Comparison of ENCODE assay signal across 8 cellular contexts in genomic region chr16:9092963-9093477, GRCh38. TPM values are rescaled to one million over a fixed set of nuclear protein-coding genes. Genes with fewer than 3 reads are reported as not detected.
A peak's percentile ranks its signal among the peaks of the same experiment; 100 is the strongest.
DNase-seq lines count a peak whose midpoint lies in the region; ATAC-seq and TF ChIP-seq lines count a peak whose summit lies in the region.

No MANE protein-coding gene starts in this region.

- H3K4me1 ChIP-seq in foreskin keratinocyte (peaks cover 30% of the 10 kb centered on the region), psoas muscle (peaks cover 48% of the 10 kb centered on the region)

- no peaks in the 10 kb centered on the region for H3K27me3 Mint-ChIP-seq in activated T-cell treated with anti-CD3 and anti-CD28 coated beads, Interleukin-2, amount 50 U/mL, for 4 hours (ENCODE audit: low read depth)

- H3K9me3 ChIP-seq in MG63 (no peaks in the 10 kb centered on the region), psoas muscle (no peaks in the 10 kb centered on the region)

- peaks cover 39% of the 10 kb centered on the region for H3K4me1 Mint-ChIP-seq in activated T-cell treated with anti-CD3 and anti-CD28 coated beads, Interleukin-2, amount 50 U/mL, for 4 hours (ENCODE audit: low read depth)

- no peak for ATAC-seq in activated T-cell treated with anti-CD3 and anti-CD28 coated beads, Interleukin-2, amount 50 U/mL, for 4 hours
- ATAC-seq in foreskin keratinocyte: no peak
- peak in 1 of 4 donors; percentile 27 for ATAC-seq in psoas muscle
- no peak for ATAC-seq in omental fat pad (ENCODE audit: low FRiP score)

- H3K36me3 ChIP-seq in MG63 (peaks cover 55% of the 10 kb centered on the region), psoas muscle (ENCODE audit: insufficient read depth in 1 of 2, low read depth in 1 of 2) (peaks cover 2 to 12% of the 10 kb centered on the region in 2 donors)

- peak overlapping the region; percentile 88 for H3K27ac ChIP-seq in foreskin keratinocyte
- H3K27ac ChIP-seq in psoas muscle: peak overlapping the region; percentile 99

- 0 to 1% (median 1%) methylated on average over 23 of the region's 23 CpGs for WGBS in psoas muscle, 3 donors

- DNase-seq in C1 segment of cervical spinal cord (lab: John Stamatoyannopoulos, UW) (peak in 8 of 14 donors; percentile 7 to 42 (median 15)), MG63 (no peak), foreskin keratinocyte (no peak), psoas muscle (peak; percentile 36 to 62), omental fat pad (ENCODE audit: low spot score) (no peak), foreskin melanocyte (no peak), SKM-1 treated with dmso at 0.1 percent for 144 hours (lab: John Stamatoyannopoulos, UW; ENCODE audit: unreplicated experiment) (no peak)
- peak; percentile 15 for DNase-seq in activated T-cell treated with anti-CD3 and anti-CD28 coated beads, Interleukin-2, amount 50 U/mL, for 4 hours

- no peaks in the 10 kb centered on the region for H3K9me3 Mint-ChIP-seq in activated T-cell treated with anti-CD3 and anti-CD28 coated beads, Interleukin-2, amount 50 U/mL, for 4 hours

- H3K36me3 Mint-ChIP-seq in activated T-cell treated with anti-CD3 and anti-CD28 coated beads, Interleukin-2, amount 50 U/mL, for 4 hours (ENCODE audit: insufficient read depth): peaks cover 38% of the 10 kb centered on the region

- no peak for TF ChIP-seq CTCF in foreskin keratinocyte (conservative IDR thresholded peaks at IDR 0.05)
- no peak for TF ChIP-seq CTCF in psoas muscle (IDR thresholded peaks at IDR 0.05)
- no peak for TF ChIP-seq CTCF in omental fat pad (IDR thresholded peaks at IDR 0.05)

- H3K4me3 ChIP-seq in MG63 (peak overlapping the region; percentile 84), psoas muscle (peak overlapping the region; percentile 89)

- intact Hi-C loops in psoas muscle (cut with DNase I): loop anchor here in 1 of 2 donors (5.0 to 10.0 kb wide), 2 partner anchors 41 to 208 kb away; partner anchors contain the start of gene LITAFD

- peak overlapping the region; percentile 100 for H3K4me3 Mint-ChIP-seq in activated T-cell treated with anti-CD3 and anti-CD28 coated beads, Interleukin-2, amount 50 U/mL, for 4 hours

- H3K27me3 ChIP-seq in MG63: no peaks in the 10 kb centered on the region
- no peaks in the 10 kb centered on the region for H3K27me3 ChIP-seq in foreskin keratinocyte
- H3K27me3 ChIP-seq in psoas muscle (ENCODE audit: insufficient read depth in 3 of 3, low read length in 2 of 3): no peaks in the 10 kb centered on the region

RNA-seq across cellular contexts. Expression of gene HAPSTR1, which starts 1.6 kb away (rescaled TPM):
- 41.4 and 44.3 TPM in 2 replicates for total RNA-seq in MG63 (2014; rRNA removed; shearing (Covaris generic); ENCODE audit: low replicate concordance)
- 10 to 100 TPM; 64.2 to 75.7 (median 70.0) TPM for total RNA-seq in activated T-cell treated with anti-CD3 and anti-CD28 coated beads, Interleukin-2, amount 50 U/mL, for 4 hours
- 61.3 and 68.2 TPM in 2 replicates for total RNA-seq in foreskin keratinocyte
- polyA plus RNA-seq in foreskin keratinocyte: 14.3 and 16.4 TPM in 2 replicates
- total RNA-seq in psoas muscle: 10 to 100 TPM; 54.5 to 80.0 (median 73.5) TPM
- polyA plus RNA-seq in psoas muscle: 10 to 100 TPM; 15.1 to 44.5 (median 18.2) TPM
- total RNA-seq in omental fat pad: 10 to 100 TPM; 44.8 to 71.7 (median 57.6) TPM

Comparison
In these comparisons a context has a peak if more than half of its experiments do, and no peak if none do; other contexts are left out.
1. DNase-seq: peak in C1 segment of cervical spinal cord (8 of 14), activated T-cell treated with anti-CD3 and anti-CD28 coated beads, Interleukin-2, amount 50 U/mL, for 4 hours (single experiment) and psoas muscle (2 of 2); none in MG63 (single experiment), foreskin keratinocyte (0 of 2), omental fat pad (single experiment), foreskin melanocyte (single experiment) and SKM-1 treated with dmso at 0.1 percent for 144 hours (single experiment).